Comparison of ENCODE assay signal across 8 cellular contexts in genomic region chr10:94403823-94404228, GRCh38. TPM values are rescaled to one million over a fixed set of nuclear protein-coding genes. Genes with fewer than 3 reads are reported as not detected.
DNase-seq lines count a peak whose midpoint lies in the region; ATAC-seq and TF ChIP-seq lines count a peak whose summit lies in the region.

No MANE protein-coding gene starts in this region.

- H3K27me3 Mint-ChIP-seq in CD14-positive monocyte (ENCODE audit: low read depth in 3 of 3) (peaks cover 37 to 44% (median 40%) of the 10 kb centered on the region in 3 donors), neural crest cell (ENCODE audit: low read depth) (peaks cover 4% of the 10 kb centered on the region)

- H3K4me1 Mint-ChIP-seq in CD14-positive monocyte (peaks cover 19% of the 10 kb centered on the region), neural crest cell (peaks cover 18% of the 10 kb centered on the region)

- peak overlapping the region; percentile 88 to 96 (median 95) for H3K27ac Mint-ChIP-seq in CD14-positive monocyte
- no peak overlapping the region for H3K27ac Mint-ChIP-seq in neural crest cell (ENCODE audit: unreplicated experiment)

- DNase-seq in CD14-positive monocyte (ENCODE audit: low spot score) (no peak), RWPE1 (ENCODE audit: low spot score) (no peak), epithelial cell of prostate (ENCODE audit: low read depth, low spot score) (no peak), neural crest cell (ENCODE audit: low read depth, low spot score) (no peak)
- DNase-seq in stimulated activated naive CD4-positive, alpha-beta T cell treated with Interleukin-2 at 50 U/mL for 16 hours (lab: John Stamatoyannopoulos, UW) = no peak

- no peak for TF ChIP-seq CTCF in CD14-positive monocyte (IDR thresholded peaks at IDR 0.05)
- no peak for TF ChIP-seq CTCF in RWPE1 (conservative IDR thresholded peaks at IDR 0.05; ENCODE audit: low read depth)
- TF ChIP-seq CTCF in neural crest cell (conservative IDR thresholded peaks at IDR 0.05) = no peak

- POLR2A ChIA-PET in RWPE1 (lab: Yijun Ruan, JAX; ENCODE audit: low non-redundant PET) = no interaction called here

- H3K4me3 Mint-ChIP-seq in CD14-positive monocyte (peak overlapping the region; percentile 84 to 91), neural crest cell (peak overlapping the region; percentile 96)

- peak; percentile 2 for ATAC-seq in GM21529 (IDR thresholded peaks at IDR 0.05; ENCODE audit: unreplicated experiment)
- no peak for ATAC-seq in HG03521 (IDR thresholded peaks at IDR 0.05; ENCODE audit: unreplicated experiment)
- no peak for ATAC-seq in HG02798 (IDR thresholded peaks at IDR 0.05; ENCODE audit: poor library complexity, unreplicated experiment)

- CTCF ChIA-PET in RWPE1 (lab: Yijun Ruan, JAX) = interaction anchor here (2.1 kb wide), 1 partner anchor 40 kb away, joined by 13 read pairs; no protein-coding TSS in a partner anchor

- H3K36me3 Mint-ChIP-seq in CD14-positive monocyte = peaks cover 0 to 3% of the 10 kb centered on the region in 2 donors
- peaks cover 3% of the 10 kb centered on the region for H3K36me3 Mint-ChIP-seq in neural crest cell (ENCODE audit: low read depth)

- intact Hi-C loops in CD14-positive monocyte (cut with micrococcal nuclease) = loop anchor here in 1 of 2 donors (5.0 kb wide), 1 partner anchor 42 kb away; the partner anchor contains the start of gene NOC3L

- peak overlapping the region; percentile 93 for H3K27ac ChIP-seq in RWPE1
- peak overlapping the region; percentile 90 for H3K27ac ChIP-seq in epithelial cell of prostate

- H3K9me3 Mint-ChIP-seq in CD14-positive monocyte (peaks cover 7 to 15% (median 11%) of the 10 kb centered on the region in 7 donors), neural crest cell (peaks cover 4% of the 10 kb centered on the region)

RNA-seq across cellular contexts. Expression of gene TBC1D12, which starts 1.5 kb away (rescaled TPM):
- polyA plus RNA-seq in CD14-positive monocyte = 1 to 10 TPM; 3.1 to 3.4 TPM
- 7.1 and 8.2 TPM in 2 replicates for total RNA-seq in neural crest cell

RNA-seq across cellular contexts. Expression of gene NOC3L, which starts 41.1 kb away (rescaled TPM):
- 1 to 10 TPM; 2.7 to 3.0 TPM for polyA plus RNA-seq in CD14-positive monocyte
- total RNA-seq in neural crest cell = 24.7 and 25.7 TPM in 2 replicates
